In genomic region chr5:138542120-138542955, GRCh38 we compare ENCODE assay signal across 8 cellular contexts. TPM values are rescaled to one million over a fixed set of nuclear protein-coding genes. Genes with fewer than 3 reads are reported as not detected.
DNase-seq lines count a peak whose midpoint lies in the region; ATAC-seq and TF ChIP-seq lines count a peak whose summit lies in the region.

No MANE protein-coding gene starts in this region.

- peak overlapping the region; percentile 88 for H3K4me3 ChIP-seq in neural progenitor cell

- no peaks in the 10 kb centered on the region for H3K27me3 ChIP-seq in neural progenitor cell

- H4K20me1 ChIP-seq in neural progenitor cell (ENCODE audit: low read depth) = peaks cover 57% of the 10 kb centered on the region

- no peaks in the 10 kb centered on the region for H3K9me3 ChIP-seq in neural progenitor cell (ENCODE audit: low read depth)

- peaks cover 33% of the 10 kb centered on the region for H3K4me1 Mint-ChIP-seq in neural progenitor cell

- H3K27me3 Mint-ChIP-seq in neural progenitor cell (ENCODE audit: insufficient read depth, low read depth) = peaks cover 2% of the 10 kb centered on the region

- peak overlapping the region; percentile 98 for H3K27ac Mint-ChIP-seq in neural progenitor cell

- peak; percentile 11 to 15 for DNase-seq in stimulated activated CD4-positive, alpha-beta T cell treated with anti-CD3 and anti-CD28 coated beads, Interleukin-2, amount 100 ng/mL, for 48 hours
- no peak for DNase-seq in stimulated activated CD4-positive, alpha-beta T cell treated with anti-CD3 and anti-CD28 coated beads, Interleukin-2, amount 100 ng/mL, for 24 hours
- DNase-seq in T follicular helper cell (ENCODE audit: low read depth) (peak; percentile 10), epithelial cell of prostate (ENCODE audit: low read depth, low spot score) (no peak), neural progenitor cell (ENCODE audit: low spot score) (peak; percentile 4), islet precursor cell (no peak)

- H3K4me2 ChIP-seq in neural progenitor cell = peak overlapping the region; percentile 98

- no peaks in the 10 kb centered on the region for H3K36me3 ChIP-seq in neural progenitor cell

- no peak for ATAC-seq in HG03045 (IDR thresholded peaks at IDR 0.05; ENCODE audit: unreplicated experiment)
- no peak for ATAC-seq in HG03196 (IDR thresholded peaks at IDR 0.05; ENCODE audit: unreplicated experiment)

- H2AFZ ChIP-seq in neural progenitor cell (replicated peaks) = peak overlapping the region; percentile 79

- peak overlapping the region; percentile 93 for H3K27ac ChIP-seq in epithelial cell of prostate
- peak overlapping the region; percentile 92 for H3K27ac ChIP-seq in neural progenitor cell

- H3F3A ChIP-seq in neural progenitor cell (ENCODE audit: low read depth) = peaks cover 23% of the 10 kb centered on the region

- peak overlapping the region; percentile 99 for H3K9ac ChIP-seq in neural progenitor cell

- peaks cover 97% of the 10 kb centered on the region for H3K79me2 ChIP-seq in neural progenitor cell (ENCODE audit: low read depth)

- no peak for TF ChIP-seq CTCF in neural progenitor cell (IDR thresholded peaks at IDR 0.05)

- no peaks in the 10 kb centered on the region for H3K36me3 Mint-ChIP-seq in neural progenitor cell

- peak overlapping the region; percentile 100 for H3K4me3 Mint-ChIP-seq in neural progenitor cell

- H3K4me1 ChIP-seq in neural progenitor cell = peaks cover 25% of the 10 kb centered on the region

- no peaks in the 10 kb centered on the region for H3K9me3 Mint-ChIP-seq in neural progenitor cell

RNA-seq across cellular contexts. Expression of gene ETF1, which starts 0.7 kb away (rescaled TPM):
- total RNA-seq in neural progenitor cell (ENCODE audit: low replicate concordance) = 85.5 and 116 TPM in 2 replicates

RNA-seq across cellular contexts. Expression of gene HSPA9, which starts 32.9 kb away (rescaled TPM):
- 259 and 276 TPM in 2 replicates for total RNA-seq in neural progenitor cell (ENCODE audit: low replicate concordance)

Comparison
In these comparisons a context has a peak if more than half of its experiments do, and no peak if none do; other contexts are left out.
1. DNase-seq: peak in stimulated activated CD4-positive, alpha-beta T cell treated with anti-CD3 and anti-CD28 coated beads, Interleukin-2, amount 100 ng/mL, for 48 hours (2 of 2), T follicular helper cell (single experiment) and neural progenitor cell (single experiment); none in stimulated activated CD4-positive, alpha-beta T cell treated with anti-CD3 and anti-CD28 coated beads, Interleukin-2, amount 100 ng/mL, for 24 hours (0 of 2), epithelial cell of prostate (single experiment) and islet precursor cell (single experiment).